ENCODE assay signal across 15 cellular contexts in genomic region chr2:10234013-10234306, GRCh38.
"Had no signal": no experiment of that assay in that cellular context is flagged by ENCODE, and none has a peak within 500 bp of the region (broad histone marks: within the 10 kb centered on the region; RNA-seq: fewer than 3 reads in every experiment).

No MANE protein-coding gene starts in this region.

- H3K27me3 ChIP-seq: cardiac muscle cell, colonic mucosa, hepatocyte, neural progenitor cell, right atrium auricular region, tibial nerve had no signal

- H3K9ac ChIP-seq: neural progenitor cell had no signal

- H2AFZ ChIP-seq: hepatocyte, neural progenitor cell had no signal

- H3K27me3 Mint-ChIP-seq: activated naive CD8-positive, alpha-beta T cell had no signal

- H3K27ac ChIP-seq: cardiac muscle cell, colonic mucosa, gastroesophageal sphincter, hepatocyte, neural progenitor cell, right atrium auricular region, skin epidermis, tibial nerve, VCaP had no signal

- H3K4me1 ChIP-seq: colonic mucosa, gastroesophageal sphincter, neural progenitor cell, right atrium auricular region, tibial nerve had no signal

- DNase-seq: activated CD4-positive, alpha-beta T cell treated with anti-CD3 and anti-CD28 coated beads for 48 hours; activated effector memory CD4-positive, alpha-beta T cell treated with Interleukin-2 at 50 U/mL for 16 hours; activated T-cell treated with anti-CD3 and anti-CD28 coated beads, Interleukin-2, amount 50 U/mL, for 1 hour; anterior cingulate cortex; colonic mucosa; T1000 had no signal

- H3K79me2 ChIP-seq: hepatocyte had no signal

- H3K9me3 Mint-ChIP-seq: neural progenitor cell had no signal

- H3K9me3 ChIP-seq: colonic mucosa, gastroesophageal sphincter, right atrium auricular region had no signal

- H3K4me3 Mint-ChIP-seq: activated naive CD8-positive, alpha-beta T cell had no signal

- H3K4me3 ChIP-seq: cardiac muscle cell, colonic mucosa, gastroesophageal sphincter, hepatocyte, neural progenitor cell, right atrium auricular region, skin epidermis, tibial nerve had no signal

- H3K36me3 Mint-ChIP-seq: activated naive CD8-positive, alpha-beta T cell; neural progenitor cell had no signal

- H3K4me2 ChIP-seq: hepatocyte, neural progenitor cell had no signal

- H3K36me3 ChIP-seq: cardiac muscle cell, colonic mucosa, gastroesophageal sphincter, neural progenitor cell, right atrium auricular region, tibial nerve had no signal

- H3K27ac Mint-ChIP-seq: activated naive CD8-positive, alpha-beta T cell; neural progenitor cell had no signal

- ATAC-seq: gastroesophageal sphincter had no signal
